ENCODE assay signal across 9 cellular contexts in the genomic region with DNA sequence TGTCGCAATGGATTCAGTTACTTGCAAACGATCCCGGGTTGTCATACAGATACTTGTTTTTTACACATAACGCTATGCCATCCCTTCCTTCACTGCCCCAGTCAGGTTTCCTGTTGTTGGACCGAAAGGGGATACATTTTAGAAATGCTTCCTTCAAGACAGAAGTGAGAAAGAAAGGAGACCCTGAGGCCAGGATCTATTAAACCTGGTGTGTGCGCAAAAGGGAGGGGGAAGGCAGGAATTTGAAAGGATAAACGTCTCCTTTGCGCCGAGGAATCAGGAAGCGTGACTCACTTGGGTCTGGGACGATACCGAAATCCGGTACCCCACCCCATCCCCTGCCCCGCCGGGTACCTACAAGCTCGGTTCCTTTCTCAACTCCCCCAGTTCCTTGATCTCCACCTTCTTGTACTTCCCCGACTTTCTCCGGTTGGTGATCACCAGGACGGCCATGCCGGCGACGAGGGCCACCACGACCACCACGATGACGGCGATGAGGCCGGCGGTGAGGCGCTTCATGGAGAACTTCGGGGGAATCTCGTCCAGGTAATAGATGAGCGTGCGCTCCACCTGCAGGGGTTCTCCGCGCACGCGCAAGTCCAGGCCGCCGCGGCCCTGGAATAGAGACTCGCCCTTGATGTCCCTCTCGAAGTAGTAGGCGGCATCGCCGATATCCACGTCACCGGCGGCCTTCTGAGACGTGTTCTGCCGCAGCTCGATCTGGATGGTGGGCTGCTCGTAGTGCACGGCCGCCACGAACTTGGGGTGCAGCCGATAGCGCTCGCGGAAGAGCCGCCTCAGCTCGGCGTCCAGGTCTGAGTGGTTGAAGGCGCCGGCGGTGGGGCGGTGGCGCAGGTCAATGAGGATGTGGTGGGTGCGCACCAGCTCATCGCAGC. TPM values are rescaled to one million over a fixed set of nuclear protein-coding genes. Genes with fewer than 3 reads are reported as not detected.
A peak's percentile ranks its signal among the peaks of the same experiment; 100 is the strongest.
DNase-seq lines count a peak whose midpoint lies in the region.
"Had no signal": no experiment of that assay in that cellular context is flagged by ENCODE, and none has a peak within 500 bp of the region (broad histone marks: within the 10 kb centered on the region; RNA-seq: fewer than 3 reads in every experiment).

No MANE protein-coding gene starts in this region.

- H3K79me1 ChIP-seq in neuronal stem cell (ENCODE audit: low read depth, low read length) = no peaks in the 10 kb centered on the region

- no peak overlapping the region for H2BK5ac ChIP-seq in neuronal stem cell (ENCODE audit: low read length)

- H2BK120ac ChIP-seq in neuronal stem cell (ENCODE audit: low read depth, low read length) = no peak overlapping the region

- H2BK12ac ChIP-seq in neuronal stem cell (ENCODE audit: low read length) = no peak overlapping the region

- H3K18ac ChIP-seq in neuronal stem cell (ENCODE audit: low read length) = peak overlapping the region; percentile 95

- no peak overlapping the region for H2BK15ac ChIP-seq in neuronal stem cell (ENCODE audit: low read length)

- H3K9me3 ChIP-seq in neuronal stem cell (replicated peaks in 1 of 2; ENCODE audit: control insufficient read depth in 2 of 2, insufficient read depth in 1 of 2, low read depth in 1 of 2, low read length in 2 of 2) = peaks cover 0 to 5% of the 10 kb centered on the region in 2 donors

- H3K23ac ChIP-seq in neuronal stem cell (ENCODE audit: low read depth, low read length, poor library complexity) = peak overlapping the region; percentile 86

- peak overlapping the region; percentile 91 for H3K14ac ChIP-seq in neuronal stem cell (ENCODE audit: low read length)

- H3K36me3 ChIP-seq in neuronal stem cell (replicated peaks in 1 of 2; ENCODE audit: control insufficient read depth in 2 of 2, insufficient read depth in 2 of 2, low read length in 2 of 2) = no peaks in the 10 kb centered on the region

- no peak overlapping the region for H4K8ac ChIP-seq in neuronal stem cell (ENCODE audit: low read depth, low read length)

- no peak overlapping the region for H3K4me2 ChIP-seq in neuronal stem cell (ENCODE audit: insufficient read depth, low read length, poor library complexity, severe bottlenecking)

- H3K27ac ChIP-seq in epithelial cell of prostate (peak overlapping the region; percentile 98), neuronal stem cell (replicated peaks; ENCODE audit: low read length) (no peak overlapping the region)

- H3K27me3 ChIP-seq in neuronal stem cell (ENCODE audit: control insufficient read depth in 3 of 3, insufficient read depth in 3 of 3, low read depth in 1 of 3, low read length in 3 of 3) = peaks cover 0 to 22% (median 15%) of the 10 kb centered on the region in 3 experiments

- no peak overlapping the region for H3K9ac ChIP-seq in neuronal stem cell (ENCODE audit: low read depth, low read length, poor library complexity)

- no peak overlapping the region for H3K4ac ChIP-seq in neuronal stem cell (ENCODE audit: low read length)

- DNase-seq in CD1c-positive myeloid dendritic cell (ENCODE audit: extremely low spot score) (peak; percentile 23), SW480 (ENCODE audit: low spot score) (peak; percentile 44), epithelial cell of prostate (ENCODE audit: low read depth, low spot score) (no peak), neuronal stem cell (ENCODE audit: low spot score) (no peak), ACHN (no peak), GDM1 (lab: John Stamatoyannopoulos, UW) (no peak), KBM-7 (no peak), cortex of kidney (lab: John Stamatoyannopoulos, UW) (no peak)
- DNase-seq: activated gamma-delta T cell had no signal

- in situ Hi-C loops in ACHN (cut with HindIII; ENCODE audit: low pct_ligation_motif_present, low pct_unique_long_range_greater_than_20kb, low sequenced_read_pairs) (no loop called here), KBM-7 (cut with MboI; ENCODE audit: low pct_unique_long_range_greater_than_20kb, low sequenced_read_pairs) (no loop called here)

- WGBS in neuronal stem cell (ENCODE audit: extremely low coverage in 2 of 2, insufficient read length in 2 of 2, insufficient replicate concordance in 1 of 2), 2 donors = no CpG with 5 or more reads among the region's 69 CpGs

- peak overlapping the region in 1 of 2 donors; percentile 75 for H3K4me3 ChIP-seq in neuronal stem cell (ENCODE audit: low read length in 2 of 2)

- no peak overlapping the region for H2AFZ ChIP-seq in neuronal stem cell (ENCODE audit: low read length)

- H3K4me1 ChIP-seq in neuronal stem cell (ENCODE audit: control insufficient read depth in 2 of 2, insufficient read depth in 1 of 2, low read depth in 1 of 2, low read length in 2 of 2) = peaks cover 5 to 7% of the 10 kb centered on the region in 2 donors

- peak overlapping the region; percentile 88 for H2AK5ac ChIP-seq in neuronal stem cell (ENCODE audit: low read depth, low read length)

- H4K91ac ChIP-seq in neuronal stem cell (ENCODE audit: low read depth, low read length, poor library complexity) = peak overlapping the region; percentile 35

RNA-seq across cellular contexts. Expression of a gene that starts 1.0 kb away (rescaled TPM):
- not detected for polyA plus RNA-seq in neuronal stem cell (2013, experiment 1 of 2)
- 0.04 TPM for polyA plus RNA-seq in neuronal stem cell (2013, experiment 2 of 2)

RNA-seq across cellular contexts. Expression of a gene that starts 29.6 kb away (rescaled TPM):
- polyA plus RNA-seq in neuronal stem cell (2013, experiment 1 of 2) = 5.7 TPM
- 6.0 TPM for polyA plus RNA-seq in neuronal stem cell (2013, experiment 2 of 2)

Comparison
In these comparisons a context has a peak if more than half of its experiments do, and no peak if none do; other contexts are left out.
1. DNase-seq: peak in CD1c-positive myeloid dendritic cell (single experiment) and SW480 (single experiment); none in epithelial cell of prostate (single experiment), neuronal stem cell (single experiment), ACHN (single experiment), GDM1 (single experiment), KBM-7 (single experiment) and cortex of kidney (single experiment).